Comparison of ENCODE assay signal across 8 cellular contexts in the genomic region with DNA sequence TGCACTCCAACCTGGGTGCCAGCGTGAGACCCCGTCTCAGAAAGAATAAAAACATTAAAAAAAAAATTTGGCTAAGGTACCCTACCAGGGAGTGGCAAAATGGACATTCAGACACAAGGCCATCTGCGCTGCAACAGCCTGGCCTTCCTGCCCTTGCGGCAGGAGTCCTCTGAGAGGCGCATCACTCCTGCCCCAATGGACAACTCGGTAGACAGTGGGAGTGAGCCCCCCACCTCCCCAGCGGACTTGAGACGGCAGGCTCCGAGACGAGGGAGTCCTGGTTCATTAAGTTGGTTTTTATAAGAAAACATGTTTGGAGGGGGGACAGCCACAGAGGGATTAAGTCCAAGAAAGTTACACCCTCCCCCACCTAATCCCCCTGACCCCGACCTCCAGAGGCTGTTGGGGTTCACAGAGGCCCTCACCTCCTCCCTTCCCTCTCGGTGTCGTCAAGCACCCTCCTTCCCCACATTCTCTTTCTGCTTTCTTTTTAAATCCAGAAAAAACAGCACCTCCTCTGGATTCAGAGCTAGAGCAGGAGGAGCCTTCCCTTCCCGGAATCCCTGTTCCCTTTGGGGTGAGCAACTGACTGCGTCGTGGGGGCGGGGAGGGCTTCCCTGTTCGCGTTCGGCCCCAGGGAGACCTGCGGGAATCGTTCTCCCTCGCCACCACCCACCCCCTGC. TPM values are rescaled to one million over a fixed set of nuclear protein-coding genes. Genes with fewer than 3 reads are reported as not detected.
A peak's percentile ranks its signal among the peaks of the same experiment; 100 is the strongest.
DNase-seq lines count a peak whose midpoint lies in the region.

No MANE protein-coding gene starts in this region.

- peaks cover 28% of the 10 kb centered on the region for H3K27me3 Mint-ChIP-seq in dendritic cell treated with granulocyte-macrophage colony-stimulating factor and Interleukin-4, amounts not matched to agents 40 ng/mL and 50 ng/mL, for 4 days

- H3K9me3 ChIP-seq in NT2/D1 (ENCODE audit: insufficient read depth, low read length) (no peaks in the 10 kb centered on the region), muscle layer of duodenum (ENCODE audit: control insufficient read depth in 1 of 2, low read length in 2 of 2) (no peaks in the 10 kb centered on the region)

- peak overlapping the region; percentile 97 for H3K27ac Mint-ChIP-seq in dendritic cell treated with granulocyte-macrophage colony-stimulating factor and Interleukin-4, amounts not matched to agents 40 ng/mL and 50 ng/mL, for 4 days

- peak overlapping the region; percentile 79 for H3K9ac ChIP-seq in NT2/D1 (ENCODE audit: insufficient read length, low read depth)

- H3K36me3 Mint-ChIP-seq in dendritic cell treated with granulocyte-macrophage colony-stimulating factor and Interleukin-4, amounts not matched to agents 40 ng/mL and 50 ng/mL, for 4 days (ENCODE audit: low read depth): peaks cover 22% of the 10 kb centered on the region

- H3K27ac ChIP-seq in muscle layer of duodenum (ENCODE audit: low read length): peak overlapping the region; percentile 98

- intact Hi-C loops in dendritic cell treated with granulocyte-macrophage colony-stimulating factor and Interleukin-4, amounts not matched to agents 40 ng/mL and 50 ng/mL, for 4 days (cut with micrococcal nuclease): loop anchor here (1.0 kb wide), 2 partner anchors 40 to 80 kb away; partner anchors contain the start of gene ETF1

- H3K4me3 Mint-ChIP-seq in dendritic cell treated with granulocyte-macrophage colony-stimulating factor and Interleukin-4, amounts not matched to agents 40 ng/mL and 50 ng/mL, for 4 days: peak overlapping the region; percentile 81

- H3K36me3 ChIP-seq in NT2/D1 (ENCODE audit: insufficient read depth, insufficient read length, low read length) (peaks cover 3% of the 10 kb centered on the region), muscle layer of duodenum (ENCODE audit: control insufficient read depth in 1 of 2, insufficient read depth in 2 of 2, low read length in 2 of 2) (peaks cover 12 to 27% of the 10 kb centered on the region in 2 donors)

- H3K4me3 ChIP-seq in NT2/D1 (ENCODE audit: insufficient read length, low read depth): peak overlapping the region; percentile 47
- peak overlapping the region; percentile 68 to 97 for H3K4me3 ChIP-seq in muscle layer of duodenum (ENCODE audit: low read depth in 1 of 2, low read length in 2 of 2)

- no peaks in the 10 kb centered on the region for H3K9me3 Mint-ChIP-seq in dendritic cell treated with granulocyte-macrophage colony-stimulating factor and Interleukin-4, amounts not matched to agents 40 ng/mL and 50 ng/mL, for 4 days

- peaks cover 61% of the 10 kb centered on the region for H3K4me1 Mint-ChIP-seq in dendritic cell treated with granulocyte-macrophage colony-stimulating factor and Interleukin-4, amounts not matched to agents 40 ng/mL and 50 ng/mL, for 4 days (ENCODE audit: low read depth)

- H3K27me3 ChIP-seq in NT2/D1 (ENCODE audit: insufficient read depth, insufficient read length): peaks cover 12% of the 10 kb centered on the region
- no peaks in the 10 kb centered on the region for H3K27me3 ChIP-seq in muscle layer of duodenum (ENCODE audit: low read depth, low read length)

- DNase-seq in Daoy (ENCODE audit: low read depth) (peak; percentile 25), NT2/D1 (ENCODE audit: low read depth, low spot score) (no peak), NCI-H510A (lab: John Stamatoyannopoulos, UW) (no peak)
- no peak for DNase-seq in stimulated activated naive CD4-positive, alpha-beta T cell (lab: John Stamatoyannopoulos, UW)
- no peak for DNase-seq in stimulated activated CD4-positive, alpha-beta T cell treated with anti-CD3 and anti-CD28 coated beads, Interleukin-4, amount 100 ng/mL, for 1 hour
- DNase-seq in activated effector memory CD4-positive, alpha-beta T cell treated with anti-CD3 and anti-CD28 coated beads, Interleukin-2, amount 50 U/mL, for 16 hours: no peak

- H3K4me1 ChIP-seq in NT2/D1 (ENCODE audit: insufficient read depth, insufficient read length) (peaks cover 6% of the 10 kb centered on the region), muscle layer of duodenum (ENCODE audit: control insufficient read depth in 1 of 2, insufficient read depth in 2 of 2, low read length in 2 of 2) (peaks cover 6 to 25% of the 10 kb centered on the region in 2 donors)

RNA-seq across cellular contexts. Expression of gene EGR1, which starts 1.8 kb away (rescaled TPM):
- 9.7 and 11.5 TPM in 2 replicates for total RNA-seq in Daoy (2014; rRNA removed; shearing (Covaris generic))

RNA-seq across cellular contexts. Expression of gene REEP2, which starts 24.6 kb away (rescaled TPM):
- total RNA-seq in Daoy (2014; rRNA removed; shearing (Covaris generic)): 3.4 and 12.3 TPM in 2 replicates
